27 cellular contexts compared by ENCODE assay signal in the genomic region with DNA sequence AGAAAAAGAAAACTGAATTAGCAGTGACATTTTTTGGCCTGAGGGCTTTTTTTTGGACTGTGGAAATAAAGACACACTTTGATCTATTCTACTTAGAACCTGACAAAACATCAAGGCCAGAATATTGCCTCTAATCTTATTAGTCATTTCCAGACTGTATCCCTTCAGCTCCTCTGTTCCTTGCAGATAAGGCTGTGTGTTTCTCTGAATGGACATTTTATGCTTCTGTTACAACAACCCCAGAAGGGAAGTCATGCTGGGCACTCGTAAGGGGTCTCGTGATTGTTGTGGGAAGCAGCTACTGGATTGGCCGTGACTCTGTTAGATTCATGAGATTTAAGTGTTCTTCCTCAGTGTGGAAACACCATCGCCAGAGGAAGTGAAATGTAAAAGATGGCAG. TPM values are rescaled to one million over a fixed set of nuclear protein-coding genes. Genes with fewer than 3 reads are reported as not detected.
DNase-seq lines count a peak whose midpoint lies in the region; ATAC-seq and TF ChIP-seq lines count a peak whose summit lies in the region.
"Had no signal": no experiment of that assay in that cellular context is flagged by ENCODE, and none has a peak within 500 bp of the region (broad histone marks: within the 10 kb centered on the region; RNA-seq: fewer than 3 reads in every experiment).

No MANE protein-coding gene starts in this region.

- TF ChIP-seq CTCF in endodermal cell (conservative IDR thresholded peaks at IDR 0.05) (no peak), sigmoid colon (IDR thresholded peaks at IDR 0.05) (no peak)

- H3K4me1 ChIP-seq in endodermal cell (ENCODE audit: control insufficient read depth, insufficient read depth, low read length), result no peaks in the 10 kb centered on the region
- H3K4me1 ChIP-seq in sigmoid colon, result peaks cover 0 to 4% (median 3%) of the 10 kb centered on the region in 4 donors

- H3K9ac ChIP-seq in endodermal cell (ENCODE audit: extremely low read depth, low read length, poor library complexity, severe bottlenecking), result no peak overlapping the region

- no peak for ATAC-seq in GM21529 (IDR thresholded peaks at IDR 0.05; ENCODE audit: unreplicated experiment)
- ATAC-seq: activated CD8-positive, alpha-beta T cell treated with anti-CD3 and anti-CD28 coated beads for 36 hours; activated T-cell treated with anti-CD3 and anti-CD28 coated beads, Interleukin-2, amount 50 U/mL, for 72 hours; esophagus mucosa; HCT116; Panc1 had no signal

- no peaks in the 10 kb centered on the region for H3K27me3 ChIP-seq in endodermal cell (ENCODE audit: control insufficient read depth, insufficient read depth, low read length, poor library complexity, severe bottlenecking)
- no peaks in the 10 kb centered on the region for H3K27me3 ChIP-seq in sigmoid colon

- H3K9me3 Mint-ChIP-seq in endodermal cell, result no peaks in the 10 kb centered on the region
- H3K9me3 Mint-ChIP-seq: activated CD8-positive, alpha-beta T cell treated with anti-CD3 and anti-CD28 coated beads for 36 hours; activated T-cell treated with anti-CD3 and anti-CD28 coated beads, Interleukin-2, amount 50 U/mL, for 72 hours; memory B cell; neural crest cell; type B pancreatic cell had no signal

- H3K9me3 ChIP-seq in endodermal cell (ENCODE audit: control insufficient read depth, low read length) (no peaks in the 10 kb centered on the region), sigmoid colon (no peaks in the 10 kb centered on the region)

- H3K4me3 ChIP-seq in endodermal cell (ENCODE audit: low read length), result no peak overlapping the region
- no peak overlapping the region for H3K4me3 ChIP-seq in sigmoid colon

- TF ChIP-seq POLR2A in sigmoid colon (IDR thresholded peaks at IDR 0.05), result no peak

- no peak for TF ChIP-seq EP300 in sigmoid colon (IDR thresholded peaks at IDR 0.05)

- peak; percentile 38 for DNase-seq in NCI-H82 (lab: John Stamatoyannopoulos, UW)
- DNase-seq in NCI-H82 treated with DMSO at 0.1 percent for 48 hours (lab: John Stamatoyannopoulos, UW; ENCODE audit: unreplicated experiment), result no peak
- peak; percentile 34 to 70 for DNase-seq in NOMO-1 (lab: John Stamatoyannopoulos, UW; ENCODE audit: unreplicated experiment in 2 of 2)
- DNase-seq in endodermal cell, result no peak
- DNase-seq in pons (ENCODE audit: low spot score), result peak; percentile 64
- DNase-seq in sigmoid colon, result no peak
- no peak for DNase-seq in NCI-H1092 treated with DMSO at 0.1 percent for 48 hours (lab: John Stamatoyannopoulos, UW)
- DNase-seq: 8988T; activated CD8-positive, alpha-beta T cell treated with anti-CD3 and anti-CD28 coated beads for 36 hours; activated T-cell treated with anti-CD3 and anti-CD28 coated beads, Interleukin-2, amount 50 U/mL, for 72 hours; DMS53; glutamatergic neuron; NCI-H2081; NCI-H510A; stimulated activated CD4-positive, alpha-beta T cell treated with anti-CD3 and anti-CD28 coated beads, Interleukin-15, amount 100 ng/mL, for 24 hours; stimulated activated naive CD4-positive, alpha-beta T cell treated with Interleukin-2 at 50 U/mL for 16 hours; SW 1271 had no signal

- H3K36me3 Mint-ChIP-seq in endodermal cell (ENCODE audit: low read depth), result no peaks in the 10 kb centered on the region
- H3K36me3 Mint-ChIP-seq: activated naive CD8-positive, alpha-beta T cell; brain; memory B cell; type B pancreatic cell had no signal

- peaks cover 8% of the 10 kb centered on the region for H3K4me1 Mint-ChIP-seq in endodermal cell
- H3K4me1 Mint-ChIP-seq: memory B cell had no signal

- H3K27me3 Mint-ChIP-seq in endodermal cell (ENCODE audit: insufficient read depth), result peaks cover 5% of the 10 kb centered on the region

- H3K4me3 Mint-ChIP-seq in endodermal cell, result no peak overlapping the region
- H3K4me3 Mint-ChIP-seq: activated CD8-positive, alpha-beta T cell treated with anti-CD3 and anti-CD28 coated beads for 36 hours; activated naive CD8-positive, alpha-beta T cell; activated T-cell treated with anti-CD3 and anti-CD28 coated beads, Interleukin-2, amount 50 U/mL, for 72 hours; dendritic cell treated with granulocyte-macrophage colony-stimulating factor and Interleukin-4, amounts not matched to agents 40 ng/mL and 50 ng/mL, for 4 days; memory B cell; neural crest cell; type B pancreatic cell had no signal

- no peaks in the 10 kb centered on the region for H3K36me3 ChIP-seq in endodermal cell (ENCODE audit: control insufficient read depth, insufficient read depth, low read length)
- no peaks in the 10 kb centered on the region for H3K36me3 ChIP-seq in sigmoid colon

- 73 to 80% methylated on average over 3 to 4 of the region's 4 CpGs for WGBS in endodermal cell (ENCODE audit: insufficient coverage in 1 of 2, insufficient read length in 1 of 2), 2 experiments
- WGBS in sigmoid colon, 2 donors, result 24 to 70% methylated on average over 4 of the region's 4 CpGs

- no peak overlapping the region for H3K27ac Mint-ChIP-seq in endodermal cell
- H3K27ac Mint-ChIP-seq: activated CD8-positive, alpha-beta T cell treated with anti-CD3 and anti-CD28 coated beads for 36 hours; activated naive CD8-positive, alpha-beta T cell; activated T-cell treated with anti-CD3 and anti-CD28 coated beads, Interleukin-2, amount 50 U/mL, for 72 hours; dendritic cell treated with granulocyte-macrophage colony-stimulating factor and Interleukin-4, amounts not matched to agents 40 ng/mL and 50 ng/mL, for 4 days; memory B cell; type B pancreatic cell had no signal

- intact Hi-C loops in sigmoid colon (cut with DNase I), result no loop called here

- H3K27ac ChIP-seq in endodermal cell (ENCODE audit: low read depth, low read length) (peak overlapping the region; percentile 6), sigmoid colon (no peak overlapping the region)

RNA-seq across cellular contexts. Expression of gene HS3ST2, which starts 31.7 kb away (rescaled TPM):
- total RNA-seq in endodermal cell, result under 1 TPM in 1 of 2 donors, not detected in 1; 0.18 TPM
- polyA plus RNA-seq in endodermal cell (2013, experiment 1 of 2), result 0.82 TPM
- 0.66 TPM for polyA plus RNA-seq in endodermal cell (2013, experiment 2 of 2)
- total RNA-seq in sigmoid colon, result 1 to 10 TPM in 1 of 4 donors, under 1 TPM in 3; 0.55 to 1.8 (median 0.83) TPM
- polyA plus RNA-seq in sigmoid colon, result under 1 TPM in 2 of 3 donors, not detected in 1; 0.20 to 0.46 TPM
- total RNA-seq: activated CD8-positive, alpha-beta T cell treated with anti-CD3 and anti-CD28 coated beads for 36 hours; activated T-cell treated with anti-CD3 and anti-CD28 coated beads, Interleukin-2, amount 50 U/mL, for 72 hours; neural crest cell had no signal

Comparison
In these comparisons a context has a peak if more than half of its experiments do, and no peak if none do; other contexts are left out.
1. DNase-seq: peak in NCI-H82 (single experiment), NOMO-1 (2 of 2) and pons (single experiment); none in NCI-H82 treated with DMSO at 0.1 percent for 48 hours (single experiment), endodermal cell (single experiment), sigmoid colon (single experiment) and NCI-H1092 treated with DMSO at 0.1 percent for 48 hours (single experiment).